ENCODE assay signal across 11 cellular contexts in genomic region chr17:18708215-18708614, GRCh38. TPM values are rescaled to one million over a fixed set of nuclear protein-coding genes. Genes with fewer than 3 reads are reported as not detected.
"Had no signal": no experiment of that assay in that cellular context is flagged by ENCODE, and none has a peak within 500 bp of the region (broad histone marks: within the 10 kb centered on the region; RNA-seq: fewer than 3 reads in every experiment).

No MANE protein-coding gene starts in this region.

RNA-seq across cellular contexts. Expression of gene FBXW10, which starts 35.6 kb away (rescaled TPM):
- total RNA-seq: activated CD4-positive, alpha-beta memory T cell treated with anti-CD3 and anti-CD28 coated beads for 36 hours; activated CD8-positive, alpha-beta memory T cell treated with anti-CD3 and anti-CD28 coated beads, Interleukin-2, amount 10 ng/mL, durations not matched to agents 7 days and 5 days; activated CD8-positive, alpha-beta T cell treated with anti-CD3 and anti-CD28 coated beads, Interleukin-2, amount 10 ng/mL, durations not matched to agents 7 days and 5 days; activated naive CD8-positive, alpha-beta T cell treated with anti-CD3 and anti-CD28 coated beads for 36 hours; activated T-helper 1 cell treated with anti-CD3 and anti-CD28 coated beads, Interleukin-12 subunit alpha, Interleukin-12 subunit beta, Interleukin-2, Interleukin-4 antibody, amounts not matched to agents 30 ng/mL and 10 ng/mL and 1 ng/mL, durations not matched to agents 14 hours and 24 hours and 36 hours; activated T-helper 2 cell treated with anti-CD3 and anti-CD28 coated beads, Interferon-gamma antibody, Interleukin-2, Interleukin-4, amounts not matched to agents 10 μg/mL and 5 μg/mL and 100 μg/mL, durations not matched to agents 14 hours and 24 hours and 36 hours; astrocyte; chondrocyte; colonic mucosa; dermis microvascular lymphatic vessel endothelial cell; endothelial cell of umbilical vein had no signal
- polyA plus RNA-seq: endothelial cell of umbilical vein had no signal
